8 cellular contexts compared by ENCODE assay signal in the genomic region with DNA sequence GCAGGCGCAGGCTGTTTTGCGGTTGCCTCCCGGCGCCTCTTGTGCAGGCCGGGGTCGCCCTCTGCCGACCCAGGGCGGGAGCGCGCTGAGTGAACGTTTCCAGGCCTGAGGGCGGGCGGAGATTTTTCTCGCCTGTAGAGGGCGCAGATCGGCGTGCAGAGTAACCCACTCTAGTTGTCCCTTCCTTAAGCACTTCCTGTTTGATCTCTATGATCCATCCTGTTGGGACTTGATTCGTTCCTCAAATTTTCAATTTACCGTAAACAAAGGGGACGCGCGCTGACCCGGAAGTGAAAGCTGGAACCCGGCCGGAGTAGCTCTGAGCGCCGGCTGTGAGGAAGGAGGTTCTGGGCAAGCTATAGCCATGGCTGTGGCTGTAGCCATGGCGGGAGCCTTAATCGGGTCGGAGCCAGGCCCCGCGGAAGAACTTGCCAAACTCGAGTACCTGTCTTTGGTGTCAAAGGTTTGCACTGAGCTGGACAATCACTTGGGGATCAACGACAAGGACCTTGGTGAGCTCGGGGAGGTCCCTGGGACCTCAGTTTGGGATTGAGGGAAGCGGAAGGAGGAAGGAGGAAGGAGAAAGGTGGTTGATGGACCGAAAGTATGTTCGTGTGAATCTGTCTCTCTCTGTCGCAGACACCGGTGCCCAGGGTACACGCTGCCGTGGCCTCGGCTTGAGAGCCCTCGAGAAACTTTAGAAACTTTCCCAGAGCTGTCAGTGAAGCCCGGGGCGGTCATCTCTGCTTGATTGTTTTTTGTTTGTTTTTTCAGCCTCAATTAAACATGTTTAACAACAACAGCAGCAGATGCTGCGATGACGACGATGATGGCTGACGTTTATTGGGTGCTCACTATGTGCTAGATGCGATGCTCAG. TPM values are rescaled to one million over a fixed set of nuclear protein-coding genes. Genes with fewer than 3 reads are reported as not detected.
DNase-seq lines count a peak whose midpoint lies in the region; ATAC-seq, FAIRE-seq and TF ChIP-seq lines count a peak whose summit lies in the region.

A gene (plus strand): TSS at position 302 of the 878 bp plus-strand sequence. CDS start 63 bp downstream, at position 365.

- H3K4me2 ChIP-seq in BLaER1 = peak within 1 kb of the TSS; percentile 93

- H3K27ac ChIP-seq in BLaER1 = peak within 1 kb of the TSS; percentile 92
- H3K27ac ChIP-seq in coronary artery = peak within 1 kb of the TSS; percentile 60 to 88

- FAIRE-seq in GM19239 (lab: Jason Lieb, UNC) = peak; percentile 100

- peak; percentile 100 for TF ChIP-seq CTCF in coronary artery (IDR thresholded peaks at IDR 0.05)

- H3K4me1 ChIP-seq in BLaER1 = peaks cover 39% of the 10 kb centered on the region

- peak within 1 kb of the TSS; percentile 99 for H3K27ac Mint-ChIP-seq in activated CD4-positive, alpha-beta T cell treated with anti-CD3 and anti-CD28 coated beads, Interleukin-2, amount 10 ng/mL, durations not matched to agents 24 days and 14 days

- H3K27me3 ChIP-seq in BLaER1 = no peaks in the 10 kb centered on the region

- no peaks in the 10 kb centered on the region for H3K27me3 Mint-ChIP-seq in activated CD4-positive, alpha-beta T cell treated with anti-CD3 and anti-CD28 coated beads, Interleukin-2, amount 10 ng/mL, durations not matched to agents 24 days and 14 days

- peaks cover 29% of the 10 kb centered on the region for H4K20me1 ChIP-seq in BLaER1

- peak; percentile 78 for DNase-seq in GM19239 (ENCODE audit: insufficient read length, low spot score)
- DNase-seq in NCI-H526 (lab: John Stamatoyannopoulos, UW) = peak; percentile 98 to 99
- peak; percentile 100 for DNase-seq in activated CD4-positive, alpha-beta T cell treated with anti-CD3 and anti-CD28 coated beads, Interleukin-2, amount 10 ng/mL, durations not matched to agents 24 days and 14 days
- peak; percentile 98 for DNase-seq in coronary artery (ENCODE audit: low spot score)
- DNase-seq in left colon = peak; percentile 96 to 99
- peak; percentile 99 for DNase-seq in stimulated activated CD4-positive, alpha-beta T cell treated with anti-CD3 and anti-CD28 coated beads, Interleukin-2, amount 100 ng/mL, for 24 hours

- H3K4me3 Mint-ChIP-seq in activated CD4-positive, alpha-beta T cell treated with anti-CD3 and anti-CD28 coated beads, Interleukin-2, amount 10 ng/mL, durations not matched to agents 24 days and 14 days = peak within 1 kb of the TSS; percentile 100

- no peaks in the 10 kb centered on the region for H3K9me3 ChIP-seq in BLaER1

- peaks cover 10% of the 10 kb centered on the region; the same call in 1 of the 2 replicates for H3K36me3 ChIP-seq in BLaER1

- H3K4me1 Mint-ChIP-seq in activated CD4-positive, alpha-beta T cell treated with anti-CD3 and anti-CD28 coated beads, Interleukin-2, amount 10 ng/mL, durations not matched to agents 24 days and 14 days = peaks cover 21% of the 10 kb centered on the region

- H3K4me3 ChIP-seq in BLaER1 (peak within 1 kb of the TSS; percentile 93), coronary artery (peak within 1 kb of the TSS; percentile 87)

- no peaks in the 10 kb centered on the region for H3K9me3 Mint-ChIP-seq in activated CD4-positive, alpha-beta T cell treated with anti-CD3 and anti-CD28 coated beads, Interleukin-2, amount 10 ng/mL, durations not matched to agents 24 days and 14 days

- peaks cover 6% of the 10 kb centered on the region for H3K36me3 Mint-ChIP-seq in activated CD4-positive, alpha-beta T cell treated with anti-CD3 and anti-CD28 coated beads, Interleukin-2, amount 10 ng/mL, durations not matched to agents 24 days and 14 days (ENCODE audit: low read depth)

- ATAC-seq in HG03460 (IDR thresholded peaks at IDR 0.05; ENCODE audit: unreplicated experiment) (peak; percentile 94), left colon (peak; percentile 95)

- peak within 1 kb of the TSS; percentile 98 for H3K9ac ChIP-seq in BLaER1

- intact Hi-C loops in activated CD4-positive, alpha-beta T cell treated with anti-CD3 and anti-CD28 coated beads, Interleukin-2, amount 10 ng/mL, durations not matched to agents 24 days and 14 days (cut with micrococcal nuclease) = loop anchor here (1.0 to 10.0 kb wide), 6 partner anchors 86 to 521 kb away; a partner anchor contains a TSS
- intact Hi-C loops in left colon (cut with DNase I, micrococcal nuclease) = loop anchor here (2.0 to 5.0 kb wide), 2 partner anchors 89 to 92 kb away; no protein-coding TSS in a partner anchor

RNA-seq across cellular contexts. Expression of the gene that starts here (rescaled TPM):
- 54.2 and 56.6 TPM in 2 replicates for total RNA-seq in activated CD4-positive, alpha-beta T cell treated with anti-CD3 and anti-CD28 coated beads, Interleukin-2, amount 10 ng/mL, durations not matched to agents 24 days and 14 days
- total RNA-seq in left colon = 10 to 100 TPM; 42.5 to 49.8 TPM

Comparison
In these comparisons a context has a peak if more than half of its experiments do, and no peak if none do; other contexts are left out.
1. Peak in every context shown above with its lines: DNase-seq, ATAC-seq, H3K4me3 ChIP-seq and H3K27ac ChIP-seq.